Comparison of ENCODE assay signal across 9 cellular contexts in the genomic region with DNA sequence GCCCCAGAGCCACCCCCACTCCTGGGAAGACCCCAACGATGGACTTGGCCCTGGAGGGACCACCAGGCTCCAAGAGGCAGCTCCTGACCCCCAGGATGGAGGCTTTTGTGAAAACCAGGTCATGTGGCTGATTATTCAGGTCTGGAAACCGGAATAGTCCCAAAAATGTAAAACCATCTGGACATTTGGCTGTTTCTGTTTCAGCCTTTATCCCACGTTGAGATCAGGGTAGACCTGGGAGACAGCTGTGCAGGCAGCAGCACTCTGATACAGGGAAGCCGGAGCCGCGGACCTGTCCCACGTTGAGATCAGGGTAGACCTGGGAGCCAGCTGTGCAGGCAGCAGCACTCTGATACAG. TPM values are rescaled to one million over a fixed set of nuclear protein-coding genes. Genes with fewer than 3 reads are reported as not detected.
"Had no signal": no experiment of that assay in that cellular context is flagged by ENCODE, and none has a peak within 500 bp of the region (broad histone marks: within the 10 kb centered on the region; RNA-seq: fewer than 3 reads in every experiment).

No MANE protein-coding gene starts in this region.

- H3K4me1 ChIP-seq: HAP-1 had no signal

- DNase-seq: GOT3, HCEC 1CT, HFFc6 had no signal

- H3K27ac ChIP-seq: GM23248 had no signal

- H3K4me1 Mint-ChIP-seq: GM23338 had no signal

- H3K9me3 ChIP-seq: HAP-1 had no signal

- H3K4me3 ChIP-seq: GM23248, GM23338, HAP-1 had no signal

- H3K4me3 Mint-ChIP-seq: GM23338, H9, HFFc6 had no signal

- ATAC-seq: HCT116 had no signal

- H3K36me3 ChIP-seq: HAP-1 had no signal

- H3K27ac Mint-ChIP-seq: GM23338, H9, HFFc6 had no signal

- H3K9me3 Mint-ChIP-seq: GM23338, H9 had no signal

RNA-seq across cellular contexts. Expression of gene ADGRA1, which starts 7.1 kb away (rescaled TPM):
- total RNA-seq: GM23248, H4, HFFc6 had no signal
- polyA plus RNA-seq: GM23248 had no signal
